ENCODE assay signal across 17 cellular contexts in genomic region chr9:36162211-36162610, GRCh38. TPM values are rescaled to one million over a fixed set of nuclear protein-coding genes. Genes with fewer than 3 reads are reported as not detected.
DNase-seq lines count a peak whose midpoint lies in the region; ATAC-seq, FAIRE-seq and TF ChIP-seq lines count a peak whose summit lies in the region.
"Had no signal": no experiment of that assay in that cellular context is flagged by ENCODE, and none has a peak within 500 bp of the region (broad histone marks: within the 10 kb centered on the region; RNA-seq: fewer than 3 reads in every experiment).

No MANE protein-coding gene starts in this region.

- no peak overlapping the region for H3K4me3 Mint-ChIP-seq in CD8-positive, alpha-beta memory T cell
- no peak overlapping the region for H3K4me3 Mint-ChIP-seq in T-helper 17 cell
- no peak overlapping the region for H3K4me3 Mint-ChIP-seq in activated naive CD8-positive, alpha-beta T cell treated with anti-CD3 and anti-CD28 coated beads, Interleukin-2, amount 50 U/mL, for 24 hours
- H3K4me3 Mint-ChIP-seq: activated CD4-positive, alpha-beta T cell treated with anti-CD3 and anti-CD28 coated beads, Interleukin-2, amount 10 ng/mL, durations not matched to agents 24 days and 14 days; activated naive CD4-positive, alpha-beta T cell treated with anti-CD3 and anti-CD28 coated beads for 36 hours; stimulated activated naive CD8-positive, alpha-beta T cell treated with anti-CD3 and anti-CD28 coated beads, Interleukin-15, Interleukin-2, amounts not matched to agents 100 ng/mL and 50 ng/mL, for 24 hours had no signal

- ATAC-seq in T-helper 17 cell (no peak), HG02840 (IDR thresholded peaks at IDR 0.05; ENCODE audit: low FRiP score, unreplicated experiment) (no peak)
- ATAC-seq in activated naive CD8-positive, alpha-beta T cell treated with anti-CD3 and anti-CD28 coated beads, Interleukin-2, amount 50 U/mL, for 24 hours, result no peak
- ATAC-seq: heart left ventricle, mucosa of descending colon had no signal

- no peaks in the 10 kb centered on the region for H3K9me3 Mint-ChIP-seq in CD8-positive, alpha-beta memory T cell
- no peaks in the 10 kb centered on the region for H3K9me3 Mint-ChIP-seq in activated naive CD8-positive, alpha-beta T cell treated with anti-CD3 and anti-CD28 coated beads, Interleukin-2, amount 50 U/mL, for 24 hours
- H3K9me3 Mint-ChIP-seq: activated naive CD4-positive, alpha-beta T cell treated with anti-CD3 and anti-CD28 coated beads for 36 hours; stimulated activated naive CD8-positive, alpha-beta T cell treated with anti-CD3 and anti-CD28 coated beads, Interleukin-15, Interleukin-2, amounts not matched to agents 100 ng/mL and 50 ng/mL, for 24 hours had no signal

- CTCF ChIA-PET in CD8-positive, alpha-beta memory T cell (lab: Charles Lee), result interaction anchor here (1.3 to 14.4 kb wide), 3 partner anchors 28 to 60 kb away, joined by 4 to 278 read pairs (median 6); partner anchors contain the start of gene CLTA

- no peak overlapping the region for H3K4me3 ChIP-seq in CD8-positive, alpha-beta memory T cell (ENCODE audit: low read length)
- no peak overlapping the region for H3K4me3 ChIP-seq in kidney (ENCODE audit: low read length in 2 of 2)
- no peak overlapping the region for H3K4me3 ChIP-seq in sigmoid colon
- H3K4me3 ChIP-seq: HAP-1, heart left ventricle, mucosa of descending colon had no signal

- no peak for FAIRE-seq in kidney (lab: Jason Lieb, UNC)

- H3K36me3 ChIP-seq in CD8-positive, alpha-beta memory T cell (ENCODE audit: insufficient read depth, low read length), result no peaks in the 10 kb centered on the region
- H3K36me3 ChIP-seq in kidney (ENCODE audit: control insufficient read depth in 1 of 2, insufficient read depth in 2 of 2, low read length in 2 of 2) (no peaks in the 10 kb centered on the region), sigmoid colon (peaks cover 0 to 2% (median 0%) of the 10 kb centered on the region in 4 donors)
- H3K36me3 ChIP-seq: HAP-1 had no signal

- H3K27ac Mint-ChIP-seq in CD8-positive, alpha-beta memory T cell, result peak overlapping the region in 5 of 8 donors; percentile 17 to 83 (median 42)
- H3K27ac Mint-ChIP-seq in T-helper 17 cell, result peak overlapping the region; percentile 90
- H3K27ac Mint-ChIP-seq in activated naive CD8-positive, alpha-beta T cell treated with anti-CD3 and anti-CD28 coated beads, Interleukin-2, amount 50 U/mL, for 24 hours, result no peak overlapping the region
- H3K27ac Mint-ChIP-seq: activated CD4-positive, alpha-beta T cell treated with anti-CD3 and anti-CD28 coated beads, Interleukin-2, amount 10 ng/mL, durations not matched to agents 24 days and 14 days; activated naive CD4-positive, alpha-beta T cell treated with anti-CD3 and anti-CD28 coated beads for 36 hours; stimulated activated naive CD8-positive, alpha-beta T cell treated with anti-CD3 and anti-CD28 coated beads, Interleukin-15, Interleukin-2, amounts not matched to agents 100 ng/mL and 50 ng/mL, for 24 hours had no signal

- POLR2A ChIA-PET in CD8-positive, alpha-beta memory T cell (lab: Charles Lee), result no interaction called here

- peaks cover 4 to 42% (median 17%) of the 10 kb centered on the region in 3 donors for H3K36me3 Mint-ChIP-seq in CD8-positive, alpha-beta memory T cell
- peaks cover 11% of the 10 kb centered on the region for H3K36me3 Mint-ChIP-seq in T-helper 17 cell (ENCODE audit: low read depth)
- H3K36me3 Mint-ChIP-seq in activated naive CD8-positive, alpha-beta T cell treated with anti-CD3 and anti-CD28 coated beads, Interleukin-2, amount 50 U/mL, for 24 hours (ENCODE audit: low read depth), result peaks cover 2% of the 10 kb centered on the region

- peak in 1 of 5 donors; percentile 9 for DNase-seq in CD8-positive, alpha-beta memory T cell
- no peak for DNase-seq in T-helper 17 cell
- DNase-seq in kidney, result peak; percentile 42
- DNase-seq in sigmoid colon, result no peak
- no peak for DNase-seq in activated naive CD8-positive, alpha-beta T cell treated with anti-CD3 and anti-CD28 coated beads, Interleukin-2, amount 50 U/mL, for 24 hours
- no peak for DNase-seq in SKM-1 treated with dmso at 0.1 percent for 144 hours (lab: John Stamatoyannopoulos, UW; ENCODE audit: unreplicated experiment)
- DNase-seq in NCI-H1930 (lab: John Stamatoyannopoulos, UW), result no peak
- DNase-seq: activated CD4-positive, alpha-beta T cell treated with anti-CD3 and anti-CD28 coated beads, Interleukin-2, amount 10 ng/mL, durations not matched to agents 24 days and 14 days; activated naive CD4-positive, alpha-beta T cell treated with anti-CD3 and anti-CD28 coated beads for 36 hours; AML-193; heart left ventricle; NCI-H226; T1000 had no signal

- no peak for TF ChIP-seq EP300 in sigmoid colon (IDR thresholded peaks at IDR 0.05)

- H3K27me3 Mint-ChIP-seq in CD8-positive, alpha-beta memory T cell, result peaks cover 0 to 3% of the 10 kb centered on the region in 2 donors
- H3K27me3 Mint-ChIP-seq in T-helper 17 cell, result no peaks in the 10 kb centered on the region
- no peaks in the 10 kb centered on the region for H3K27me3 Mint-ChIP-seq in activated naive CD8-positive, alpha-beta T cell treated with anti-CD3 and anti-CD28 coated beads, Interleukin-2, amount 50 U/mL, for 24 hours
- H3K27me3 Mint-ChIP-seq: stimulated activated naive CD8-positive, alpha-beta T cell treated with anti-CD3 and anti-CD28 coated beads, Interleukin-15, Interleukin-2, amounts not matched to agents 100 ng/mL and 50 ng/mL, for 24 hours had no signal

- TF ChIP-seq CTCF in kidney (IDR thresholded peaks at IDR 0.05; ENCODE audit: borderline replicate concordance, extremely low read depth, insufficient read depth) (no peak), sigmoid colon (IDR thresholded peaks at IDR 0.05) (no peak)

- no peak overlapping the region for H3K27ac ChIP-seq in CD8-positive, alpha-beta memory T cell (ENCODE audit: low read depth, low read length)
- H3K27ac ChIP-seq in kidney (ENCODE audit: low read depth in 2 of 2, low read length in 2 of 2) (no peak overlapping the region), sigmoid colon (peak overlapping the region; percentile 83 to 99 (median 86))

- peaks cover 11 to 24% (median 21%) of the 10 kb centered on the region in 3 donors for H3K4me1 Mint-ChIP-seq in CD8-positive, alpha-beta memory T cell
- H3K4me1 Mint-ChIP-seq in T-helper 17 cell, result peaks cover 26% of the 10 kb centered on the region
- H3K4me1 Mint-ChIP-seq in activated naive CD8-positive, alpha-beta T cell treated with anti-CD3 and anti-CD28 coated beads, Interleukin-2, amount 50 U/mL, for 24 hours, result peaks cover 15% of the 10 kb centered on the region

- H3K9me3 ChIP-seq in CD8-positive, alpha-beta memory T cell (ENCODE audit: low read length), result no peaks in the 10 kb centered on the region
- H3K9me3 ChIP-seq in T-helper 17 cell (ENCODE audit: control insufficient read depth, low read length, poor library complexity, severe bottlenecking), result no peaks in the 10 kb centered on the region
- H3K9me3 ChIP-seq in kidney (ENCODE audit: control insufficient read depth in 1 of 2, low read length in 2 of 2), result no peaks in the 10 kb centered on the region
- H3K9me3 ChIP-seq in sigmoid colon, result no peaks in the 10 kb centered on the region
- H3K9me3 ChIP-seq: HAP-1, heart left ventricle, mucosa of descending colon had no signal

- no peaks in the 10 kb centered on the region for H3K4me1 ChIP-seq in CD8-positive, alpha-beta memory T cell (ENCODE audit: insufficient read depth, low read length)
- H3K4me1 ChIP-seq in kidney (ENCODE audit: control insufficient read depth in 1 of 2, insufficient read depth in 1 of 2, low read depth in 1 of 2, low read length in 2 of 2) (peaks cover 0 to 2% of the 10 kb centered on the region in 2 donors), sigmoid colon (peaks cover 0 to 90% (median 79%) of the 10 kb centered on the region in 4 donors)
- H3K4me1 ChIP-seq: HAP-1 had no signal

- TF ChIP-seq POLR2A in sigmoid colon (IDR thresholded peaks at IDR 0.05), result no peak

- 94% methylated on average over 14 of the region's 14 CpGs for WGBS in sigmoid colon, 2 donors

- intact Hi-C loops in kidney (cut with DNase I), result loop anchor here (10.0 kb wide), 1 partner anchor 47 kb away; no protein-coding TSS in a partner anchor
- intact Hi-C loops in sigmoid colon (cut with DNase I), result loop anchor here (2.0 kb wide), 1 partner anchor 13 kb away; no protein-coding TSS in a partner anchor

- no peak overlapping the region for H3K9ac ChIP-seq in kidney (ENCODE audit: low read length in 2 of 2)

- no peaks in the 10 kb centered on the region for H3K27me3 ChIP-seq in CD8-positive, alpha-beta memory T cell (ENCODE audit: insufficient read depth, low read length, poor library complexity, severe bottlenecking)
- H3K27me3 ChIP-seq in sigmoid colon, result no peaks in the 10 kb centered on the region

RNA-seq across cellular contexts. Expression of gene CCIN, which starts 7.0 kb away (rescaled TPM):
- not detected for total RNA-seq in CD8-positive, alpha-beta memory T cell
- polyA plus RNA-seq in CD8-positive, alpha-beta memory T cell, result 0.14 TPM
- total RNA-seq in T-helper 17 cell, result 1 to 10 TPM in 1 of 2 donors, under 1 TPM in 1; 0.50 to 1.4 TPM
- total RNA-seq in kidney, result 0.13 TPM
- not detected for polyA plus RNA-seq in kidney (ENCODE audit: insufficient read depth, low read depth, low replicate concordance)
- 1 to 10 TPM in 1 of 4 donors, under 1 TPM in 2, not detected in 1; 0.71 to 2.5 (median 0.95) TPM for total RNA-seq in sigmoid colon
- under 1 TPM in 1 of 3 donors, not detected in 2; 0.07 TPM for polyA plus RNA-seq in sigmoid colon
- total RNA-seq: activated CD4-positive, alpha-beta T cell treated with anti-CD3 and anti-CD28 coated beads, Interleukin-2, amount 10 ng/mL, durations not matched to agents 24 days and 14 days; activated naive CD4-positive, alpha-beta T cell treated with anti-CD3 and anti-CD28 coated beads for 36 hours had no signal

RNA-seq across cellular contexts. Expression of gene GLIPR2, which starts 25.7 kb away (rescaled TPM):
- total RNA-seq in CD8-positive, alpha-beta memory T cell, result 10 to 100 TPM; 17.1 to 17.5 TPM
- polyA plus RNA-seq in CD8-positive, alpha-beta memory T cell, result 139 TPM
- total RNA-seq in T-helper 17 cell (10 to 100 TPM; 32.5 to 51.4 TPM), kidney (19.6 TPM), sigmoid colon (10 to 100 TPM; 57.3 to 90.6 (median 77.6) TPM)
- polyA plus RNA-seq in kidney (ENCODE audit: insufficient read depth, low read depth, low replicate concordance) (8.3 TPM), sigmoid colon (10 to 100 TPM; 29.8 to 42.0 (median 32.5) TPM)

RNA-seq across cellular contexts. Expression of gene CLTA, which starts 28.5 kb away (rescaled TPM):
- total RNA-seq in CD8-positive, alpha-beta memory T cell, result 100 to 1,000 TPM; 185 to 186 TPM
- 77.6 TPM for polyA plus RNA-seq in CD8-positive, alpha-beta memory T cell
- total RNA-seq in T-helper 17 cell, result 10 to 100 TPM; 30.3 to 43.4 TPM
- total RNA-seq in kidney, result 205 TPM
- 331 TPM for polyA plus RNA-seq in kidney (ENCODE audit: insufficient read depth, low read depth, low replicate concordance)
- 100 to 1,000 TPM; 151 to 176 (median 169) TPM for total RNA-seq in sigmoid colon
- 100 to 1,000 TPM; 293 to 299 (median 295) TPM for polyA plus RNA-seq in sigmoid colon

Comparison
In these comparisons a context has a peak if more than half of its experiments do, and no peak if none do; other contexts are left out.
1. H3K27ac ChIP-seq: peak in sigmoid colon (4 of 4); none in CD8-positive, alpha-beta memory T cell (single experiment) and kidney (0 of 2).